ENCODE assay signal across 18 cellular contexts in genomic region chr3:61938878-61939549, GRCh38.
"Had no signal": no experiment of that assay in that cellular context is flagged by ENCODE, and none has a peak within 500 bp of the region (broad histone marks: within the 10 kb centered on the region; RNA-seq: fewer than 3 reads in every experiment).

No MANE protein-coding gene starts in this region.

- H3K4me3 ChIP-seq: ascending aorta, dorsolateral prefrontal cortex, prostate gland, right lobe of liver, spleen had no signal

- H3K36me3 ChIP-seq: ascending aorta, prostate gland, right lobe of liver, spleen had no signal

- H3K36me3 Mint-ChIP-seq: immature natural killer cell had no signal

- FAIRE-seq: endometrium had no signal

- H3K27me3 ChIP-seq: ascending aorta, dorsolateral prefrontal cortex, right lobe of liver, spleen had no signal

- H3K4me1 Mint-ChIP-seq: activated CD4-positive, alpha-beta memory T cell treated with anti-CD3 and anti-CD28 coated beads, Interleukin-2, amount 10 ng/mL, durations not matched to agents 7 days and 5 days; activated CD4-positive, alpha-beta T cell treated with anti-CD3 and anti-CD28 coated beads for 36 hours; immature natural killer cell had no signal

- H3K4me3 Mint-ChIP-seq: activated CD4-positive, alpha-beta memory T cell treated with anti-CD3 and anti-CD28 coated beads, Interleukin-2, amount 10 ng/mL, durations not matched to agents 7 days and 5 days; activated CD4-positive, alpha-beta T cell treated with anti-CD3 and anti-CD28 coated beads for 36 hours; immature natural killer cell; natural killer cell treated with Interleukin-12 subunit alpha and Interleukin-12 subunit beta and Interleukin-15 and Interleukin-18, amount 100 ng/mL, for 72 hours; type B pancreatic cell had no signal

- ATAC-seq: activated CD4-positive, alpha-beta T cell treated with anti-CD3 and anti-CD28 coated beads for 36 hours; esophagus mucosa; natural killer cell treated with Interleukin-12 subunit alpha and Interleukin-12 subunit beta and Interleukin-15 and Interleukin-18, amount 100 ng/mL, for 72 hours; right lobe of liver had no signal

- H3K27ac Mint-ChIP-seq: activated CD4-positive, alpha-beta memory T cell treated with anti-CD3 and anti-CD28 coated beads, Interleukin-2, amount 10 ng/mL, durations not matched to agents 7 days and 5 days; activated CD4-positive, alpha-beta T cell treated with anti-CD3 and anti-CD28 coated beads for 36 hours; immature natural killer cell; natural killer cell treated with Interleukin-12 subunit alpha and Interleukin-12 subunit beta and Interleukin-15 and Interleukin-18, amount 100 ng/mL, for 72 hours; type B pancreatic cell had no signal

- H3K27ac ChIP-seq: ascending aorta, prostate gland, right lobe of liver, spleen had no signal

- H3K9me3 ChIP-seq: ascending aorta, prostate gland, right lobe of liver had no signal

- DNase-seq: activated CD4-positive, alpha-beta memory T cell treated with anti-CD3 and anti-CD28 coated beads, Interleukin-2, amount 10 ng/mL, durations not matched to agents 7 days and 5 days; activated CD4-positive, alpha-beta T cell treated with anti-CD3 and anti-CD28 coated beads for 36 hours; activated gamma-delta T cell treated with Interleukin-2 at 50 U/mL for 16 hours; activated T-cell treated with anti-CD3 and anti-CD28 coated beads, Interleukin-2, amount 50 U/mL, for 48 hours; dorsolateral prefrontal cortex; immature natural killer cell; occipital lobe; right lobe of liver; spleen; stimulated activated CD4-positive, alpha-beta T cell treated with anti-CD3 and anti-CD28 coated beads, Interleukin-1b, Interleukin-23, amount 100 ng/mL, for 48 hours; stimulated activated naive CD4-positive, alpha-beta T cell treated with Interleukin-2 at 50 U/mL for 16 hours; T1000 had no signal

- H3K27me3 Mint-ChIP-seq: activated CD4-positive, alpha-beta memory T cell treated with anti-CD3 and anti-CD28 coated beads, Interleukin-2, amount 10 ng/mL, durations not matched to agents 7 days and 5 days; type B pancreatic cell had no signal

- H3K4me1 ChIP-seq: ascending aorta, prostate gland, right lobe of liver, spleen had no signal
